ENCODE assay signal across 12 cellular contexts in genomic region chr20:34582221-34582620, GRCh38. TPM values are rescaled to one million over a fixed set of nuclear protein-coding genes. Genes with fewer than 3 reads are reported as not detected.
DNase-seq lines count a peak whose midpoint lies in the region; ATAC-seq and TF ChIP-seq lines count a peak whose summit lies in the region.
"Had no signal": no experiment of that assay in that cellular context is flagged by ENCODE, and none has a peak within 500 bp of the region (broad histone marks: within the 10 kb centered on the region; RNA-seq: fewer than 3 reads in every experiment).

No MANE protein-coding gene starts in this region.

- no peak for ATAC-seq in activated CD8-positive, alpha-beta T cell treated with anti-CD3 and anti-CD28 coated beads, Interleukin-2, amount 10 ng/mL, durations not matched to agents 7 days and 5 days

- H3K4me3 ChIP-seq in hepatocyte (no peak overlapping the region), stomach smooth muscle (ENCODE audit: low read length in 2 of 2) (no peak overlapping the region)
- H3K4me3 ChIP-seq: A549, breast epithelium had no signal

- no peak overlapping the region for H3K4me2 ChIP-seq in hepatocyte
- H3K4me2 ChIP-seq: A549 had no signal

- H3K4me1 Mint-ChIP-seq in activated CD4-positive, alpha-beta T cell treated with anti-CD3 and anti-CD28 coated beads, Interleukin-2, amount 10 ng/mL, durations not matched to agents 24 days and 14 days: peaks cover 35% of the 10 kb centered on the region
- peaks cover 22% of the 10 kb centered on the region for H3K4me1 Mint-ChIP-seq in activated CD8-positive, alpha-beta T cell treated with anti-CD3 and anti-CD28 coated beads, Interleukin-2, amount 10 ng/mL, durations not matched to agents 7 days and 5 days (ENCODE audit: low read depth)
- no peaks in the 10 kb centered on the region for H3K4me1 Mint-ChIP-seq in MCF 10A (ENCODE audit: insufficient read depth, unreplicated experiment)

- intact Hi-C loops in activated CD4-positive, alpha-beta T cell treated with anti-CD3 and anti-CD28 coated beads, Interleukin-2, amount 10 ng/mL, durations not matched to agents 24 days and 14 days (cut with micrococcal nuclease): loop anchor here (5.0 kb wide), 1 partner anchor 125 kb away; no protein-coding TSS in a partner anchor
- intact Hi-C loops in MCF 10A (cut with micrococcal nuclease): no loop called here

- H3K9me2 ChIP-seq in hepatocyte (replicated peaks; ENCODE audit: insufficient read depth): no peaks in the 10 kb centered on the region

- BruUV-seq in MCF 10A (replicated peaks; lab: Mats Ljungman, UMichigan): no TSS peak

- DNase-seq in activated CD4-positive, alpha-beta T cell treated with anti-CD3 and anti-CD28 coated beads, Interleukin-2, amount 10 ng/mL, durations not matched to agents 24 days and 14 days: no peak
- no peak for DNase-seq in activated CD4-positive, alpha-beta T cell treated with anti-CD3 and anti-CD28 coated beads, Interleukin-2, amount 50 U/mL, for 4 hours
- DNase-seq in activated CD8-positive, alpha-beta T cell treated with anti-CD3 and anti-CD28 coated beads, Interleukin-2, amount 10 ng/mL, durations not matched to agents 7 days and 5 days: no peak
- DNase-seq in hepatocyte (ENCODE audit: low spot score): no peak
- no peak for DNase-seq in MCF 10A (ENCODE audit: unreplicated experiment)
- DNase-seq in GM10248 (ENCODE audit: extremely low spot score): no peak
- no peak for DNase-seq in HPDE6-E6E7 (ENCODE audit: extremely low spot score)
- DNase-seq: NCI-H82 had no signal

- H3K4me1 ChIP-seq in hepatocyte (ENCODE audit: insufficient read depth) (peaks cover 4% of the 10 kb centered on the region), stomach smooth muscle (ENCODE audit: control insufficient read depth, insufficient read depth, low read length) (peaks cover 13% of the 10 kb centered on the region)
- H3K4me1 ChIP-seq: breast epithelium, parathyroid adenoma had no signal

- H3K9me3 ChIP-seq in hepatocyte (ENCODE audit: low read depth) (no peaks in the 10 kb centered on the region), stomach smooth muscle (ENCODE audit: control insufficient read depth in 2 of 2, low read length in 2 of 2) (no peaks in the 10 kb centered on the region)
- H3K9me3 ChIP-seq: A549, breast epithelium had no signal

- POLR2A ChIA-PET in activated CD8-positive, alpha-beta T cell treated with anti-CD3 and anti-CD28 coated beads, Interleukin-2, amount 10 ng/mL, durations not matched to agents 7 days and 5 days (lab: Charles Lee): no interaction called here
- POLR2A ChIA-PET in MCF 10A (lab: Yijun Ruan, JAX) (interaction anchor here (0.7 to 1.4 kb wide), 3 partner anchors 39 to 137 kb away, joined by 3 read pairs; partner anchors contain the start of gene PIGU), GM10248 (lab: Yijun Ruan, JAX) (no interaction called here)

- H3K79me2 ChIP-seq in hepatocyte: no peaks in the 10 kb centered on the region
- H3K79me2 ChIP-seq: parathyroid adenoma had no signal

- H2AFZ ChIP-seq in hepatocyte: no peak overlapping the region
- H2AFZ ChIP-seq: parathyroid adenoma had no signal

- CTCF ChIA-PET in activated CD8-positive, alpha-beta T cell treated with anti-CD3 and anti-CD28 coated beads, Interleukin-2, amount 10 ng/mL, durations not matched to agents 7 days and 5 days (lab: Charles Lee): interaction anchor here (2.5 kb wide), 1 partner anchor 19 kb away, joined by 6 read pairs; no protein-coding TSS in a partner anchor
- CTCF ChIA-PET in MCF 10A (lab: Yijun Ruan, JAX): interaction anchor here (0.6 to 7.7 kb wide), 2 partner anchors 185 to 271 kb away, joined by 3 to 136 read pairs; no protein-coding TSS in a partner anchor
- CTCF ChIA-PET in GM10248 (lab: Yijun Ruan, JAX): interaction anchor here (0.9 to 2.8 kb wide), 4 partner anchors 12 to 269 kb away, joined by 3 to 10 read pairs (median 4); no protein-coding TSS in a partner anchor

- H4K20me1 ChIP-seq in hepatocyte (ENCODE audit: insufficient read depth, poor library complexity, severe bottlenecking): no peaks in the 10 kb centered on the region

- 95% methylated on average over 4 of the region's 4 CpGs for WGBS in hepatocyte (ENCODE audit: low lambda C conversion rate, missing lambda C conversion rate)

- H3K27me3 ChIP-seq in hepatocyte: no peaks in the 10 kb centered on the region
- H3K27me3 ChIP-seq in stomach smooth muscle (ENCODE audit: control insufficient read depth in 1 of 2, insufficient read depth in 2 of 2, low read length in 2 of 2): no peaks in the 10 kb centered on the region
- H3K27me3 ChIP-seq: breast epithelium had no signal

- H3K4me3 Mint-ChIP-seq in activated CD4-positive, alpha-beta T cell treated with anti-CD3 and anti-CD28 coated beads, Interleukin-2, amount 10 ng/mL, durations not matched to agents 24 days and 14 days: peak overlapping the region; percentile 26
- H3K4me3 Mint-ChIP-seq in activated CD8-positive, alpha-beta T cell treated with anti-CD3 and anti-CD28 coated beads, Interleukin-2, amount 10 ng/mL, durations not matched to agents 7 days and 5 days: no peak overlapping the region
- no peak overlapping the region for H3K4me3 Mint-ChIP-seq in MCF 10A (ENCODE audit: unreplicated experiment)

- H3K27ac Mint-ChIP-seq in activated CD4-positive, alpha-beta T cell treated with anti-CD3 and anti-CD28 coated beads, Interleukin-2, amount 10 ng/mL, durations not matched to agents 24 days and 14 days: peak overlapping the region; percentile 89
- H3K27ac Mint-ChIP-seq in activated CD8-positive, alpha-beta T cell treated with anti-CD3 and anti-CD28 coated beads, Interleukin-2, amount 10 ng/mL, durations not matched to agents 7 days and 5 days: peak overlapping the region; percentile 62
- no peak overlapping the region for H3K27ac Mint-ChIP-seq in MCF 10A (ENCODE audit: low read depth, unreplicated experiment)

- H3K36me3 Mint-ChIP-seq in activated CD4-positive, alpha-beta T cell treated with anti-CD3 and anti-CD28 coated beads, Interleukin-2, amount 10 ng/mL, durations not matched to agents 24 days and 14 days (ENCODE audit: low read depth): peaks cover 21% of the 10 kb centered on the region
- H3K36me3 Mint-ChIP-seq in activated CD8-positive, alpha-beta T cell treated with anti-CD3 and anti-CD28 coated beads, Interleukin-2, amount 10 ng/mL, durations not matched to agents 7 days and 5 days (ENCODE audit: low read depth): peaks cover 12% of the 10 kb centered on the region
- peaks cover 5% of the 10 kb centered on the region for H3K36me3 Mint-ChIP-seq in MCF 10A (ENCODE audit: insufficient read depth, unreplicated experiment)

- H3K36me3 ChIP-seq in hepatocyte (replicated peaks; ENCODE audit: insufficient read depth, low read depth) (no peaks in the 10 kb centered on the region), stomach smooth muscle (ENCODE audit: control insufficient read depth in 2 of 2, insufficient read depth in 2 of 2, low read length in 2 of 2) (peaks cover 10 to 27% of the 10 kb centered on the region in 2 donors)
- H3K36me3 ChIP-seq: breast epithelium had no signal

- H3K9ac ChIP-seq in stomach smooth muscle (ENCODE audit: low read length in 2 of 2): no peak overlapping the region
- H3K9ac ChIP-seq: parathyroid adenoma had no signal

- H3K27me3 Mint-ChIP-seq in activated CD4-positive, alpha-beta T cell treated with anti-CD3 and anti-CD28 coated beads, Interleukin-2, amount 10 ng/mL, durations not matched to agents 24 days and 14 days: no peaks in the 10 kb centered on the region
- H3K27me3 Mint-ChIP-seq in activated CD8-positive, alpha-beta T cell treated with anti-CD3 and anti-CD28 coated beads, Interleukin-2, amount 10 ng/mL, durations not matched to agents 7 days and 5 days (ENCODE audit: low read depth): no peaks in the 10 kb centered on the region
- no peaks in the 10 kb centered on the region for H3K27me3 Mint-ChIP-seq in MCF 10A (ENCODE audit: insufficient read depth, unreplicated experiment)

- TF ChIP-seq CTCF in hepatocyte (IDR thresholded peaks at IDR 0.05; ENCODE audit: poor library complexity) (no peak), MCF 10A (IDR thresholded peaks at IDR 0.05; ENCODE audit: unreplicated experiment) (no peak), GM10248 (IDR thresholded peaks at IDR 0.05; ENCODE audit: control extremely low read depth, extremely low read depth, low read depth, missing control alignments) (no peak)

- H3K27ac ChIP-seq in hepatocyte: peak overlapping the region; percentile 74
- peak overlapping the region; percentile 46 for H3K27ac ChIP-seq in stomach smooth muscle (ENCODE audit: low read length)
- H3K27ac ChIP-seq: A549, parathyroid adenoma had no signal

- no peaks in the 10 kb centered on the region for H3K9me3 Mint-ChIP-seq in activated CD4-positive, alpha-beta T cell treated with anti-CD3 and anti-CD28 coated beads, Interleukin-2, amount 10 ng/mL, durations not matched to agents 24 days and 14 days
- H3K9me3 Mint-ChIP-seq in activated CD8-positive, alpha-beta T cell treated with anti-CD3 and anti-CD28 coated beads, Interleukin-2, amount 10 ng/mL, durations not matched to agents 7 days and 5 days (ENCODE audit: insufficient read depth): no peaks in the 10 kb centered on the region
- no peaks in the 10 kb centered on the region for H3K9me3 Mint-ChIP-seq in MCF 10A (ENCODE audit: unreplicated experiment)

RNA-seq across cellular contexts. Expression of gene MAP1LC3A, which starts 23.7 kb away (rescaled TPM):
- total RNA-seq in activated CD4-positive, alpha-beta T cell treated with anti-CD3 and anti-CD28 coated beads, Interleukin-2, amount 10 ng/mL, durations not matched to agents 24 days and 14 days: 3.1 and 3.6 TPM in 2 replicates
- 1 to 10 TPM; 1.4 to 1.6 TPM for total RNA-seq in activated CD8-positive, alpha-beta T cell treated with anti-CD3 and anti-CD28 coated beads, Interleukin-2, amount 10 ng/mL, durations not matched to agents 7 days and 5 days
- total RNA-seq in hepatocyte (28.1 and 32.1 TPM in 2 replicates), MCF 10A (2022) (10.5 and 10.7 TPM in 2 replicates)
- 77.1 and 81.8 TPM in 2 replicates for polyA plus RNA-seq in hepatocyte
